Comparison of ENCODE assay signal across 1 cellular context in the genomic region with DNA sequence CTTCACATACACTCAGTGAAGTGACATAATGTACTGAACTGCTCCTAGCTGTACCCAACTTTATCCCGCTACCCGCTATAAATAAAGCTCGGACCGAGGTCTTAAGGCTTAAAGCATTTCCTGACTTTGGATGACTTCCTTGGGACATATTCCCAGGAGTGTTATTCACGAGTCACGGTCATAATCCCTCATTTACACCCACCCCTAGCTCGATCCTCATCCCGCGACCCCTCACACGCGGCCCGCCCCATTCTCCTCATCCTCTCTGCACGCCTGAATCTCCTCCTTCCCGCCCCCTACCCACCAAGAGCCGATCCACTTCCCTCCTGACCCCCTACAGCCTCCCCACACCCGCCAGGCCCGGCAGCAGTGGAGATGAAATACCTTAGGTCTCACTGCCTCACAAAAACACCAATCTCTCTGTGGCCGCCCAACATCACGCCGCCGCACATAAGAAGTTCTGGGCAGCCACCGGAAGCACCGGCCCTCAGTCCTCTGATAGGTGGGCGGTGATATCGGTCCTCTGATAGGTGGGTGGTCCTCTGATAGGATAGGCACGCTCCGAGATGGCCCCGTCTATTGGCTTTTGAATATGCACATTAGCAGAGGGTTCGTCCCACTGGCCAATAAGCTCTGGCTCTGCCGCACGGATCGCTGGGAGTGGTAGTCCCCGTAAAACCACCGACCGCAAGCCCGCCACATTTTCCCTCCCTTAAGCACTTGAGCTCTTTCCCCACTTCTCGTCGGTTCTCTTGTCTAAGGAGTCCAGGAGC.
A peak's percentile ranks its signal among the peaks of the same experiment; 100 is the strongest.
TF ChIP-seq lines count a peak whose summit lies in the region.

Gene WDCP (minus strand): TSS at position 462 of the 773 bp plus-strand sequence. CDS start 7,897 bp downstream, outside the sequence.

TF ChIP-seq in K562, 482 proteins besides CTCF, POLR2A, EP300 and RAD21 (continued from another document and continues in another):
- TF ChIP-seq, protein P1, sequence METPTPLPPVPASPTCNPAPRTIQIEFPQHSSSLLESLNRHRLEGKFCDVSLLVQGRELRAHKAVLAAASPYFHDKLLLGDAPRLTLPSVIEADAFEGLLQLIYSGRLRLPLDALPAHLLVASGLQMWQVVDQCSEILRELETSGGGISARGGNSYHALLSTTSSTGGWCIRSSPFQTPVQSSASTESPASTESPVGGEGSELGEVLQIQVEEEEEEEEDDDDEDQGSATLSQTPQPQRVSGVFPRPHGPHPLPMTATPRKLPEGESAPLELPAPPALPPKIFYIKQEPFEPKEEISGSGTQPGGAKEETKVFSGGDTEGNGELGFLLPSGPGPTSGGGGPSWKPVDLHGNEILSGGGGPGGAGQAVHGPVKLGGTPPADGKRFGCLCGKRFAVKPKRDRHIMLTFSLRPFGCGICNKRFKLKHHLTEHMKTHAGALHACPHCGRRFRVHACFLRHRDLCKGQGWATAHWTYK (CRISPR knock-in tag; IDR thresholded peaks at IDR 0.05) = no peak
- TF ChIP-seq ZNF668 (CRISPR knock-in tag; IDR thresholded peaks at IDR 0.05) (no peak), ETS1 (conservative IDR thresholded peaks at IDR 0.05; ENCODE audit: control insufficient read depth, low read depth, low read length) (peak; percentile 25; the same call in 1 of the 2 replicates), E2F6 (IDR thresholded peaks at IDR 0.05; ENCODE audit: borderline replicate concordance in 1 of 2, extremely low read depth in 1 of 2, insufficient read depth in 1 of 2, insufficient read length in 1 of 2, low read depth in 1 of 2, low read length in 1 of 2, poor library complexity in 1 of 2, severe bottlenecking in 1 of 2) (peak; percentile 64 to 77), DDX20 (tag; IDR thresholded peaks at IDR 0.05; ENCODE audit: low read depth) (no peak), L3MBTL2 (IDR thresholded peaks at IDR 0.05) (peak; percentile 65), ZFX (CRISPR knock-in tag; IDR thresholded peaks at IDR 0.05) (peak; percentile 42), POLR3A (IDR thresholded peaks at IDR 0.05; ENCODE audit: borderline replicate concordance, extremely low read depth, insufficient read depth, insufficient read length) (no peak), E2F4 (CRISPR knock-in tag; IDR thresholded peaks at IDR 0.05; ENCODE audit: low read depth) (no peak), PATZ1 (CRISPR knock-in tag; IDR thresholded peaks at IDR 0.05; ENCODE audit: borderline replicate concordance) (no peak), ZNF12 (CRISPR knock-in tag; IDR thresholded peaks at IDR 0.05) (no peak), EHMT2 (IDR thresholded peaks at IDR 0.05) (no peak), NFE2L1 (tag; IDR thresholded peaks at IDR 0.05; ENCODE audit: borderline replicate concordance, low read depth) (no peak), E2F3 (CRISPR knock-in tag; IDR thresholded peaks at IDR 0.05) (no peak), MTA3 (IDR thresholded peaks at IDR 0.05; ENCODE audit: borderline replicate concordance) (peak; percentile 81; the same call in 1 of the 2 replicates), ZNF311 (CRISPR knock-in tag; IDR thresholded peaks at IDR 0.05) (no peak), CC2D1A (IDR thresholded peaks at IDR 0.05) (0 out of 2 replicates have a peak, but pooled peaks have one; percentile 38), CBX5 (IDR thresholded peaks at IDR 0.05; ENCODE audit: borderline replicate concordance, low read depth) (no peak), FOS (IDR thresholded peaks at IDR 0.05; ENCODE audit: extremely low read depth, insufficient read length) (peak; percentile 97), MYBL2 (IDR thresholded peaks at IDR 0.05; ENCODE audit: low read depth) (no peak), MYBL2 (CRISPR knock-in tag; IDR thresholded peaks at IDR 0.05; ENCODE audit: borderline replicate concordance) (no peak), ZNF695 (CRISPR knock-in tag; IDR thresholded peaks at IDR 0.05) (no peak), HMG20B (CRISPR knock-in tag; IDR thresholded peaks at IDR 0.05) (no peak), NCOA4 (IDR thresholded peaks at IDR 0.05; ENCODE audit: partially characterized antibody) (no peak), MAFK (IDR thresholded peaks at IDR 0.05; ENCODE audit: low read length) (no peak), EWSR1 (IDR thresholded peaks at IDR 0.05; ENCODE audit: borderline replicate concordance, low read depth, partially characterized antibody) (no peak), BDP1 (IDR thresholded peaks at IDR 0.05; ENCODE audit: insufficient read depth, insufficient read length) (no peak), MYC (IDR thresholded peaks at IDR 0.05; ENCODE audit: low read depth, low read length) (0 out of 2 replicates have a peak, but pooled peaks have one; percentile 15), MYC (CRISPR knock-in tag; IDR thresholded peaks at IDR 0.05; ENCODE audit: borderline replicate concordance, low read depth) (no peak), ID3 (CRISPR knock-in tag; IDR thresholded peaks at IDR 0.05) (no peak), ID3 (tag; IDR thresholded peaks at IDR 0.05) (no peak), PHF21A (IDR thresholded peaks at IDR 0.05; ENCODE audit: borderline replicate concordance, low read depth) (no peak), ARID2 (IDR thresholded peaks at IDR 0.05) (no peak), PHB (CRISPR knock-in tag; IDR thresholded peaks at IDR 0.05) (0 out of 2 replicates have a peak, but pooled peaks have one; percentile 58), CREM (IDR thresholded peaks at IDR 0.05; ENCODE audit: low read depth) (peak; percentile 51; the same call in 1 of the 2 replicates), RHOXF2B (CRISPR knock-in tag; conservative IDR thresholded peaks at IDR 0.05) (no peak), PBX2 (CRISPR knock-in tag; IDR thresholded peaks at IDR 0.05; ENCODE audit: low read depth) (no peak), PBX2 (tag; conservative IDR thresholded peaks at IDR 0.05; ENCODE audit: low read depth) (peak; percentile 88)
- TF ChIP-seq, protein P2, sequence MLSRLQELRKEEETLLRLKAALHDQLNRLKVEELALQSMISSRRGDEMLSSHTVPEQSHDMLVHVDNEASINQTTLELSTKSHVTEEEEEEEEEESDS (CRISPR knock-in tag; IDR thresholded peaks at IDR 0.05) = no peak
- TF ChIP-seq, protein P3, sequence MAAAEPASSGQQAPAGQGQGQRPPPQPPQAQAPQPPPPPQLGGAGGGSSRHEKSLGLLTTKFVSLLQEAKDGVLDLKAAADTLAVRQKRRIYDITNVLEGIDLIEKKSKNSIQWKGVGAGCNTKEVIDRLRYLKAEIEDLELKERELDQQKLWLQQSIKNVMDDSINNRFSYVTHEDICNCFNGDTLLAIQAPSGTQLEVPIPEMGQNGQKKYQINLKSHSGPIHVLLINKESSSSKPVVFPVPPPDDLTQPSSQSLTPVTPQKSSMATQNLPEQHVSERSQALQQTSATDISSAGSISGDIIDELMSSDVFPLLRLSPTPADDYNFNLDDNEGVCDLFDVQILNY (CRISPR knock-in tag; IDR thresholded peaks at IDR 0.05) = no peak
- TF ChIP-seq, protein P4, sequence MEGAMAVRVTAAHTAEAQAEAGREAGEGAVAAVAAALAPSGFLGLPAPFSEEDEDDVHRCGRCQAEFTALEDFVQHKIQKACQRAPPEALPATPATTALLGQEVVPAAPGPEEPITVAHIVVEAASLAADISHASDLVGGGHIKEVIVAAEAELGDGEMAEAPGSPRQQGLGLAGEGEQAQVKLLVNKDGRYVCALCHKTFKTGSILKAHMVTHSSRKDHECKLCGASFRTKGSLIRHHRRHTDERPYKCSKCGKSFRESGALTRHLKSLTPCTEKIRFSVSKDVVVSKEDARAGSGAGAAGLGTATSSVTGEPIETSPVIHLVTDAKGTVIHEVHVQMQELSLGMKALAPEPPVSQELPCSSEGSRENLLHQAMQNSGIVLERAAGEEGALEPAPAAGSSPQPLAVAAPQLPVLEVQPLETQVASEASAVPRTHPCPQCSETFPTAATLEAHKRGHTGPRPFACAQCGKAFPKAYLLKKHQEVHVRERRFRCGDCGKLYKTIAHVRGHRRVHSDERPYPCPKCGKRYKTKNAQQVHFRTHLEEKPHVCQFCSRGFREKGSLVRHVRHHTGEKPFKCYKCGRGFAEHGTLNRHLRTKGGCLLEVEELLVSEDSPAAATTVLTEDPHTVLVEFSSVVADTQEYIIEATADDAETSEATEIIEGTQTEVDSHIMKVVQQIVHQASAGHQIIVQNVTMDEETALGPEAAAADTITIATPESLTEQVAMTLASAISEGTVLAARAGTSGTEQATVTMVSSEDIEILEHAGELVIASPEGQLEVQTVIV (CRISPR knock-in tag; IDR thresholded peaks at IDR 0.05; ENCODE audit: borderline replicate concordance) = no peak
- TF ChIP-seq, protein P5, sequence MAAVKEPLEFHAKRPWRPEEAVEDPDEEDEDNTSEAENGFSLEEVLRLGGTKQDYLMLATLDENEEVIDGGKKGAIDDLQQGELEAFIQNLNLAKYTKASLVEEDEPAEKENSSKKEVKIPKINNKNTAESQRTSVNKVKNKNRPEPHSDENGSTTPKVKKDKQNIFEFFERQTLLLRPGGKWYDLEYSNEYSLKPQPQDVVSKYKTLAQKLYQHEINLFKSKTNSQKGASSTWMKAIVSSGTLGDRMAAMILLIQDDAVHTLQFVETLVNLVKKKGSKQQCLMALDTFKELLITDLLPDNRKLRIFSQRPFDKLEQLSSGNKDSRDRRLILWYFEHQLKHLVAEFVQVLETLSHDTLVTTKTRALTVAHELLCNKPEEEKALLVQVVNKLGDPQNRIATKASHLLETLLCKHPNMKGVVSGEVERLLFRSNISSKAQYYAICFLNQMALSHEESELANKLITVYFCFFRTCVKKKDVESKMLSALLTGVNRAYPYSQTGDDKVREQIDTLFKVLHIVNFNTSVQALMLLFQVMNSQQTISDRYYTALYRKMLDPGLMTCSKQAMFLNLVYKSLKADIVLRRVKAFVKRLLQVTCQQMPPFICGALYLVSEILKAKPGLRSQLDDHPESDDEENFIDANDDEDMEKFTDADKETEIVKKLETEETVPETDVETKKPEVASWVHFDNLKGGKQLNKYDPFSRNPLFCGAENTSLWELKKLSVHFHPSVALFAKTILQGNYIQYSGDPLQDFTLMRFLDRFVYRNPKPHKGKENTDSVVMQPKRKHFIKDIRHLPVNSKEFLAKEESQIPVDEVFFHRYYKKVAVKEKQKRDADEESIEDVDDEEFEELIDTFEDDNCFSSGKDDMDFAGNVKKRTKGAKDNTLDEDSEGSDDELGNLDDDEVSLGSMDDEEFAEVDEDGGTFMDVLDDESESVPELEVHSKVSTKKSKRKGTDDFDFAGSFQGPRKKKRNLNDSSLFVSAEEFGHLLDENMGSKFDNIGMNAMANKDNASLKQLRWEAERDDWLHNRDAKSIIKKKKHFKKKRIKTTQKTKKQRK (IDR thresholded peaks at IDR 0.05; ENCODE audit: borderline replicate concordance, low read depth, low read length) = peak; percentile 68; the same call in 1 of the 2 replicates
